8 cellular contexts compared by ENCODE assay signal in the genomic region with DNA sequence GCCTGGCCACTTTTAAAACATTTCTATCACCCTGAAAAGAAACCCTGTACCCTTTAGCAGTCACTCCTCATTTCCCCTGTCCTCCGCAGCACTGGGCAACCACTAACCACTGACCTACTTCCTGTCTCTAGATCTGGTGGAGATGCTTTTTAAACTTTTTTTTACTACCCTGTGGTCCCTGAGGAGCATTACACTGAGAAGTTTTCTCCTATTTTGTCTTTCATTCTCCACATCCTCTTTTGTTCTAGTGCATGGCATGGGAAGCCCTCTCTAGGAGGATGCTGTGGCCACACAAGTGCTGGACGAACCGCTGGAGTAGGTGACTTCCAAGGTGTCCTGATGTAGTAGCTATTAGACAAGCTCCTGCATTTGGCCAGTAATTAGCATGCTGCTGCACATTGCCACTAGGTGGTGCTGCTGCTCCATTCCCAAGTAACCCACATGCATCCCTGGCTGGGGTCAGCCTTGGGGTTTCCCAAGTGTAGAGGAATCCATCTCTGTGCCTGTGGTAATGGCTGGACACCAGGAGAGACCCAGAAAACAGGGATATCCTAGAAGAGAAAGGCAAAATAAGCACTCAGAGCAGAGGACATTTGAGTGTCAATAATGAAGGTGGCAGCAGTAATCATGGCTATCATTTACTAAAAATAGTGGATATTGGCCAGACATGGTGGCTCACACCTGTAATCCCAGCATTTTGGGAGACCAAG.
DNase-seq lines count a peak whose midpoint lies in the region; ATAC-seq and TF ChIP-seq lines count a peak whose summit lies in the region.

No MANE protein-coding gene starts in this region.

- no peak overlapping the region for H3K4me3 ChIP-seq in mammary epithelial cell (replicated peaks in 1 of 3; ENCODE audit: insufficient read depth in 1 of 3, low read depth in 2 of 3, low read length in 3 of 3)

- ATAC-seq in left colon (peak; percentile 82), HG03439 (IDR thresholded peaks at IDR 0.05; ENCODE audit: unreplicated experiment) (no peak)

- no peak overlapping the region for H3K27ac ChIP-seq in mammary epithelial cell (ENCODE audit: insufficient read depth, low read depth, low read length)

- 21% methylated on average over 3 of the region's 3 CpGs for WGBS in mammary epithelial cell (ENCODE audit: low coverage, missing lambda C conversion rate)

- H3K9ac ChIP-seq in mammary epithelial cell (ENCODE audit: insufficient read depth, low read length), result no peak overlapping the region

- no peaks in the 10 kb centered on the region for H4K20me1 ChIP-seq in mammary epithelial cell (ENCODE audit: insufficient read depth, low read length)

- no peaks in the 10 kb centered on the region for H3K9me3 ChIP-seq in mammary epithelial cell (replicated peaks; ENCODE audit: insufficient read depth, low read length)

- H3K36me3 ChIP-seq in mammary epithelial cell (ENCODE audit: insufficient read depth, low read length), result peaks cover 6% of the 10 kb centered on the region

- no peaks in the 10 kb centered on the region for H3K4me1 ChIP-seq in mammary epithelial cell (ENCODE audit: insufficient read depth, low read length)

- in situ Hi-C loops in GM13977 (cut with MboI; ENCODE audit: low pct_unique_long_range_greater_than_20kb, low sequenced_read_pairs, unreplicated experiment), result loop anchor here (10.0 kb wide), 1 partner anchor 185 kb away; no protein-coding TSS in a partner anchor
- in situ Hi-C loops in mammary epithelial cell (cut with MboI; ENCODE audit: low sequenced_read_pairs in 2 of 2), result loop anchor here (5.0 kb wide), 1 partner anchor 192 kb away; no protein-coding TSS in a partner anchor

- no peak overlapping the region for H3K4me2 ChIP-seq in mammary epithelial cell (ENCODE audit: insufficient read depth, low read depth, low read length)

- no peaks in the 10 kb centered on the region for H3K27me3 ChIP-seq in mammary epithelial cell (ENCODE audit: insufficient read depth, low read length)

- intact Hi-C loops in mammary epithelial cell (cut with micrococcal nuclease), result loop anchor here (1.0 to 5.0 kb wide), 3 partner anchors 192 to 423 kb away; no protein-coding TSS in a partner anchor
- intact Hi-C loops in left colon (cut with DNase I, micrococcal nuclease), result loop anchor here in 1 of 2 donors (10.0 kb wide), 1 partner anchor 195 kb away; no protein-coding TSS in a partner anchor

- H3K79me2 ChIP-seq in mammary epithelial cell (ENCODE audit: insufficient read depth, low read length), result no peaks in the 10 kb centered on the region

- TF ChIP-seq CTCF in GM13977 (IDR thresholded peaks at IDR 0.05; ENCODE audit: extremely low read depth, insufficient read depth, missing control alignments) (peak; percentile 97), mammary epithelial cell (conservative IDR thresholded peaks at IDR 0.05 in 1 of 2, IDR thresholded peaks at IDR 0.05 in 1 of 2; ENCODE audit: extremely low read depth in 1 of 2, insufficient read depth in 1 of 2, low read depth in 1 of 2, low read length in 2 of 2) (peak; percentile 97 to 99)

- CTCF ChIA-PET in mammary epithelial cell (lab: Charles Lee; ENCODE audit: low non-redundant PET), result interaction anchor here (0.7 to 1.0 kb wide), 2 partner anchors 191 to 214 kb away, joined by 4 to 13 read pairs; no protein-coding TSS in a partner anchor

- DNase-seq in GM13977 (ENCODE audit: low spot score) (peak; percentile 72), T-helper 2 cell (peak; percentile 36 to 64 (median 54)), mammary epithelial cell (peak; percentile 39), left colon (peak; percentile 45 to 72), NCI-H2227 (lab: John Stamatoyannopoulos, UW; ENCODE audit: unreplicated experiment) (no peak), NOMO-1 treated with dmso at 0.1 percent for 144 hours (lab: John Stamatoyannopoulos, UW; ENCODE audit: unreplicated experiment) (no peak)
- DNase-seq in stimulated activated CD4-positive, alpha-beta T cell treated with anti-CD3 and anti-CD28 coated beads, Interleukin-4, amount 100 ng/mL, for 48 hours (ENCODE audit: low read depth in 2 of 2), result peak; percentile 59 to 70

- dilution Hi-C loops in mammary epithelial cell (cut with HindIII; ENCODE audit: low sequenced_read_pairs), result loop anchor here (25.0 kb wide), 1 partner anchor 197 kb away; a partner anchor contains a TSS

- BruUV-seq in mammary epithelial cell (replicated peaks; lab: Mats Ljungman, UMichigan), result no TSS peak

- H2AFZ ChIP-seq in mammary epithelial cell (ENCODE audit: low read depth, low read length), result no peak overlapping the region

Comparison
In these comparisons a context has a peak if more than half of its experiments do, and no peak if none do; other contexts are left out.
1. DNase-seq: peak in GM13977 (single experiment), T-helper 2 cell (5 of 5), mammary epithelial cell (single experiment), left colon (2 of 2) and stimulated activated CD4-positive, alpha-beta T cell treated with anti-CD3 and anti-CD28 coated beads, Interleukin-4, amount 100 ng/mL, for 48 hours (2 of 2); none in NCI-H2227 (single experiment) and NOMO-1 treated with dmso at 0.1 percent for 144 hours (single experiment).